Comparison of ENCODE assay signal across 9 cellular contexts in the genomic region with DNA sequence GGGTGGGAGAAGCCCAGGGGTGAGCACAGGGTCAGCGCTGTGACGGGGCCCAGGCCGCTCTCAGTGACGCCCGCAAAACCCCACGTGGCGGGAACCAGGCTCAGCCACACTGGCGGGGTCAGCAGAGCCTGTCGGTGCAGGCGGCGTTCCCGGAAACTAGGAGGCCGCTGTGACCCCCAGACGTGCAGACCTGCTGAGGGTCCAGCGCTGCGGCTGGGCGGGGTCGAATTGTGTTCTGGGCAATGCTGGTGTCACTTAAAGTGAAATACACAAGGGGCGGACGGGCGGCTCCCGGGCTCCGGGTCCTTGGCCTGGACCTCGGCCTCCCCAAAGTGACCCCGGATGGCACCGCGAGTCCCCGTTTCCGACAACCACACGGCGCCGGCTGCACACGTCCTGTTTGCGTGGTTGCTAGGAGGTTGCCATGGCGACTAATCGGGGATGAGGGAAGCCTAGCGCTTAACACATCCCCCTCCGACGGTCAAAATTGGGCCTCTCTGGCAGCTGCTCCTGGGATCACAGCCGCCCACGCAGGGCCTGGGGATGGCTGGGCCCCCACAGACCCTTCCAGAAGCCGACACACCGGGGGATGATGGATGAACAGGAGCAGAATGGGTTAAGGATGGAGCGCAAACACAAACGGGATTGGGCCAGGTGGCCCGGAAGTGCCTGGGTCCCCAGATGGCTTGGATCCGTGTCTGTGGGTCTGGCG.
DNase-seq lines count a peak whose midpoint lies in the region; ATAC-seq and TF ChIP-seq lines count a peak whose summit lies in the region.
"Had no signal": no experiment of that assay in that cellular context is flagged by ENCODE, and none has a peak within 500 bp of the region (broad histone marks: within the 10 kb centered on the region; RNA-seq: fewer than 3 reads in every experiment).

No MANE protein-coding gene starts in this region.

- H3K27me3 Mint-ChIP-seq in CD14-positive monocyte (ENCODE audit: low read depth in 3 of 3): peaks cover 4 to 16% (median 6%) of the 10 kb centered on the region in 3 donors

- H3K36me3 ChIP-seq in ectodermal cell (ENCODE audit: control insufficient read depth, insufficient read depth, low read length): no peaks in the 10 kb centered on the region
- H3K36me3 ChIP-seq in mucosa of descending colon (ENCODE audit: low read depth): no peaks in the 10 kb centered on the region
- H3K36me3 ChIP-seq: breast epithelium had no signal

- H3K27me3 ChIP-seq in ectodermal cell (ENCODE audit: control insufficient read depth, insufficient read depth, low read length, poor library complexity, severe bottlenecking): no peaks in the 10 kb centered on the region

- DNase-seq in CD14-positive monocyte (ENCODE audit: low spot score): peak; percentile 96
- peak; percentile 69 for DNase-seq in NCI-H1105 treated with DMSO at 0.1 percent for 48 hours (lab: John Stamatoyannopoulos, UW)
- DNase-seq in activated CD4-positive, alpha-beta T cell treated with anti-CD3 and anti-CD28 coated beads, Interleukin-2, amount 50 U/mL, for 4 hours: peak; percentile 57 to 58
- DNase-seq in mucosa of descending colon: peak; percentile 65 to 81 (median 69)
- DNase-seq in stimulated activated effector memory CD8-positive, alpha-beta T cell treated with anti-CD3 and anti-CD28 coated beads, Interleukin-12 subunit alpha, Interleukin-12 subunit beta, amount 100 ng/mL, for 72 hours (ENCODE audit: low spot score in 2 of 2): peak; percentile 58 to 89
- DNase-seq in medulla oblongata (ENCODE audit: extremely low spot score): no peak

- H3K27ac Mint-ChIP-seq in CD14-positive monocyte: peak overlapping the region in 2 of 7 donors; percentile 88 to 94
- no peak overlapping the region for H3K27ac Mint-ChIP-seq in stimulated activated effector memory CD8-positive, alpha-beta T cell treated with anti-CD3 and anti-CD28 coated beads, Interleukin-12 subunit alpha, Interleukin-12 subunit beta, amount 100 ng/mL, for 72 hours

- H3K9me3 Mint-ChIP-seq in CD14-positive monocyte: peaks cover 0 to 8% (median 1%) of the 10 kb centered on the region in 7 donors
- H3K9me3 Mint-ChIP-seq in stimulated activated effector memory CD8-positive, alpha-beta T cell treated with anti-CD3 and anti-CD28 coated beads, Interleukin-12 subunit alpha, Interleukin-12 subunit beta, amount 100 ng/mL, for 72 hours: no peaks in the 10 kb centered on the region

- H3K4me3 ChIP-seq in ectodermal cell (ENCODE audit: insufficient read depth, low read depth, low read length) (no peak overlapping the region), mucosa of descending colon (no peak overlapping the region)

- H3K4me1 ChIP-seq in ectodermal cell (ENCODE audit: control insufficient read depth, insufficient read depth, low read length) (peaks cover 25% of the 10 kb centered on the region), mucosa of descending colon (ENCODE audit: low read depth) (no peaks in the 10 kb centered on the region)
- H3K4me1 ChIP-seq: breast epithelium had no signal

- WGBS in ectodermal cell, 2 experiments: 30 to 31% methylated on average over 48 of the region's 48 CpGs

- peaks cover 4% of the 10 kb centered on the region for H3K4me1 Mint-ChIP-seq in CD14-positive monocyte
- H3K4me1 Mint-ChIP-seq in stimulated activated effector memory CD8-positive, alpha-beta T cell treated with anti-CD3 and anti-CD28 coated beads, Interleukin-12 subunit alpha, Interleukin-12 subunit beta, amount 100 ng/mL, for 72 hours: no peaks in the 10 kb centered on the region

- intact Hi-C loops in CD14-positive monocyte (cut with micrococcal nuclease) (loop anchor here (5.0 to 10.0 kb wide), 3 partner anchors 58 to 435 kb away; partner anchors contain the start of genes PARVG (in 2 of the 2) and RTL6 (in 1 of the 2)), mucosa of descending colon (cut with DNase I, micrococcal nuclease) (loop anchor here (10.0 kb wide), 2 partner anchors 535 to 625 kb away; no protein-coding TSS in a partner anchor)

- peaks cover 0 to 2% of the 10 kb centered on the region in 2 donors for H3K36me3 Mint-ChIP-seq in CD14-positive monocyte
- H3K36me3 Mint-ChIP-seq in stimulated activated effector memory CD8-positive, alpha-beta T cell treated with anti-CD3 and anti-CD28 coated beads, Interleukin-12 subunit alpha, Interleukin-12 subunit beta, amount 100 ng/mL, for 72 hours: no peaks in the 10 kb centered on the region

- TF ChIP-seq CTCF in CD14-positive monocyte (IDR thresholded peaks at IDR 0.05): no peak
- TF ChIP-seq CTCF in mucosa of descending colon (IDR thresholded peaks at IDR 0.05): no peak

- ATAC-seq in mucosa of descending colon: peak; percentile 70
- ATAC-seq in stimulated activated effector memory CD8-positive, alpha-beta T cell treated with anti-CD3 and anti-CD28 coated beads, Interleukin-12 subunit alpha, Interleukin-12 subunit beta, amount 100 ng/mL, for 72 hours: peak; percentile 83
- ATAC-seq in GM18858 (IDR thresholded peaks at IDR 0.05; ENCODE audit: unreplicated experiment): no peak

- H3K27ac ChIP-seq in ectodermal cell (ENCODE audit: insufficient read depth, low read depth, low read length, poor library complexity, severe bottlenecking): peak overlapping the region; percentile 47

- H3K9me3 ChIP-seq in ectodermal cell (ENCODE audit: control insufficient read depth, low read length) (no peaks in the 10 kb centered on the region), mucosa of descending colon (no peaks in the 10 kb centered on the region)

- peak overlapping the region in 1 of 2 donors; percentile 59 for H3K4me3 Mint-ChIP-seq in CD14-positive monocyte
- no peak overlapping the region for H3K4me3 Mint-ChIP-seq in stimulated activated effector memory CD8-positive, alpha-beta T cell treated with anti-CD3 and anti-CD28 coated beads, Interleukin-12 subunit alpha, Interleukin-12 subunit beta, amount 100 ng/mL, for 72 hours
